Comparison of ENCODE assay signal across 29 cellular contexts in the genomic region with DNA sequence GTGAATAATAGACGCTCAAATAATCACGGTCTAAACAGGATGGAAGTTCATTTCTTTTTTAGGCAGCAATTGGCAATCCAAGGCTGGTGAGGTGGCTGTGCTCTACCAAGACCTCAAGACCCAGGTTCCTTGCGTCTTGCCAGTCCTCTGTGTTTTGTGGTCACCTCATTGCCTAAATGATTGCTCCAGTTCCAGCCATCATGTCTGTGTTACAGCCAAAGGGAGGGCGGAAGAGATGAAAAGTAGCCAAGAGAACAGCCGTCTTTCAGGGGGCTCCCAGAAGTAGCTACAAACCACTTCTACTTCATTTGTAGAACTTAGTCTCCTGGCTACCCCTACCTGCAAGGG. TPM values are rescaled to one million over a fixed set of nuclear protein-coding genes. Genes with fewer than 3 reads are reported as not detected.
A peak's percentile ranks its signal among the peaks of the same experiment; 100 is the strongest.
DNase-seq lines count a peak whose midpoint lies in the region; ATAC-seq and TF ChIP-seq lines count a peak whose summit lies in the region.
"Had no signal": no experiment of that assay in that cellular context is flagged by ENCODE, and none has a peak within 500 bp of the region (broad histone marks: within the 10 kb centered on the region; RNA-seq: fewer than 3 reads in every experiment).

No MANE protein-coding gene starts in this region.

- H3K27me3 Mint-ChIP-seq in T-helper 1 cell treated with Interleukin-12 subunit alpha and Interleukin-12 subunit beta and Interleukin-4 antibody, amounts not matched to agents 30 μg/mL and 1 μg/mL, for 36 hours (ENCODE audit: low read depth) = no peaks in the 10 kb centered on the region
- no peaks in the 10 kb centered on the region for H3K27me3 Mint-ChIP-seq in CD4-positive, alpha-beta T cell
- peaks cover 31% of the 10 kb centered on the region for H3K27me3 Mint-ChIP-seq in activated B cell treated with CpG ODN at 0.5 μM for 24 hours
- no peaks in the 10 kb centered on the region for H3K27me3 Mint-ChIP-seq in activated naive CD8-positive, alpha-beta T cell treated with anti-CD3 and anti-CD28 coated beads, Interleukin-2, amount 50 U/mL, for 24 hours
- H3K27me3 Mint-ChIP-seq: type B pancreatic cell had no signal

- no peak for TF ChIP-seq CTCF in CD4-positive, alpha-beta T cell (IDR thresholded peaks at IDR 0.05)
- TF ChIP-seq CTCF in activated B cell treated with CpG ODN at 0.5 μM for 24 hours (IDR thresholded peaks at IDR 0.05) = no peak

- DNase-seq in T-helper 1 cell (no peak), activated B cell treated with CpG ODN at 0.5 μM for 24 hours (no peak), NCI-H345 (lab: John Stamatoyannopoulos, UW) (no peak), OCI-M1 (lab: John Stamatoyannopoulos, UW) (no peak)
- DNase-seq in CD4-positive, alpha-beta T cell = peak in 1 of 10 experiments; percentile 11
- DNase-seq in activated naive CD8-positive, alpha-beta T cell treated with anti-CD3 and anti-CD28 coated beads, Interleukin-2, amount 50 U/mL, for 24 hours = no peak
- DNase-seq: activated CD4-positive, CD25-positive, alpha-beta regulatory T cell treated with anti-CD3 and anti-CD28 coated beads, Interleukin-2, amount 50 U/mL, for 72 hours; amygdala; Calu3; dermis blood vessel endothelial cell; EL; HFFc6; mucosa of descending colon; NCI-H1105; NCI-H2081 treated with DMSO at 0.1 percent for 48 hours; NK-92 treated with Interleukin-12 subunit alpha and Interleukin-12 subunit beta, amount 100 ng/mL, for 24 hours; stimulated activated CD4-positive, alpha-beta T cell treated with anti-CD3 and anti-CD28 coated beads, Interleukin-2, amount 100 ng/mL, for 48 hours had no signal

- no peaks in the 10 kb centered on the region for H3K27me3 ChIP-seq in CD4-positive, alpha-beta T cell (ENCODE audit: control insufficient read depth, insufficient read depth, low read length)
- H3K27me3 ChIP-seq: cardiac muscle cell, hepatocyte had no signal

- H3K9me3 Mint-ChIP-seq in T-helper 1 cell treated with Interleukin-12 subunit alpha and Interleukin-12 subunit beta and Interleukin-4 antibody, amounts not matched to agents 30 μg/mL and 1 μg/mL, for 36 hours = no peaks in the 10 kb centered on the region
- no peaks in the 10 kb centered on the region for H3K9me3 Mint-ChIP-seq in CD4-positive, alpha-beta T cell
- no peaks in the 10 kb centered on the region for H3K9me3 Mint-ChIP-seq in activated B cell treated with CpG ODN at 0.5 μM for 24 hours
- H3K9me3 Mint-ChIP-seq in activated naive CD8-positive, alpha-beta T cell treated with anti-CD3 and anti-CD28 coated beads, Interleukin-2, amount 50 U/mL, for 24 hours = no peaks in the 10 kb centered on the region
- H3K9me3 Mint-ChIP-seq: HFFc6, type B pancreatic cell had no signal

- intact Hi-C loops in CD4-positive, alpha-beta T cell (cut with DNase I, micrococcal nuclease) = loop anchor here (1.0 to 5.0 kb wide), 2 partner anchors 22 to 74 kb away; partner anchors contain the start of gene OTUD1 (in 2 of the 2)
- intact Hi-C loops in activated B cell treated with CpG ODN at 0.5 μM for 24 hours (cut with micrococcal nuclease) = loop anchor here (2.0 to 5.0 kb wide), 2 partner anchors 19 to 79 kb away; partner anchors contain the start of gene C10orf67

- H3K4me3 Mint-ChIP-seq in T-helper 1 cell treated with Interleukin-12 subunit alpha and Interleukin-12 subunit beta and Interleukin-4 antibody, amounts not matched to agents 30 μg/mL and 1 μg/mL, for 36 hours = peak overlapping the region; percentile 82
- peak overlapping the region; percentile 79 for H3K4me3 Mint-ChIP-seq in CD4-positive, alpha-beta T cell
- peak overlapping the region; percentile 4 for H3K4me3 Mint-ChIP-seq in activated B cell treated with CpG ODN at 0.5 μM for 24 hours
- H3K4me3 Mint-ChIP-seq in activated naive CD8-positive, alpha-beta T cell treated with anti-CD3 and anti-CD28 coated beads, Interleukin-2, amount 50 U/mL, for 24 hours = peak overlapping the region; percentile 68
- H3K4me3 Mint-ChIP-seq: HFFc6, type B pancreatic cell had no signal

- no peak for ATAC-seq in CD4-positive, alpha-beta T cell (ENCODE audit: poor library complexity)
- ATAC-seq in activated B cell treated with CpG ODN at 0.5 μM for 24 hours (ENCODE audit: low read depth) = no peak
- ATAC-seq in activated naive CD8-positive, alpha-beta T cell treated with anti-CD3 and anti-CD28 coated beads, Interleukin-2, amount 50 U/mL, for 24 hours = no peak
- no peak for ATAC-seq in GM21717 (IDR thresholded peaks at IDR 0.05; ENCODE audit: unreplicated experiment)
- ATAC-seq: HepG2 had no signal

- peaks cover 8% of the 10 kb centered on the region for H3K36me3 Mint-ChIP-seq in T-helper 1 cell treated with Interleukin-12 subunit alpha and Interleukin-12 subunit beta and Interleukin-4 antibody, amounts not matched to agents 30 μg/mL and 1 μg/mL, for 36 hours (ENCODE audit: low read depth)
- H3K36me3 Mint-ChIP-seq in CD4-positive, alpha-beta T cell (ENCODE audit: low read depth) = no peaks in the 10 kb centered on the region
- H3K36me3 Mint-ChIP-seq in activated B cell treated with CpG ODN at 0.5 μM for 24 hours (ENCODE audit: low read depth) = no peaks in the 10 kb centered on the region
- H3K36me3 Mint-ChIP-seq in activated naive CD8-positive, alpha-beta T cell treated with anti-CD3 and anti-CD28 coated beads, Interleukin-2, amount 50 U/mL, for 24 hours (ENCODE audit: low read depth) = no peaks in the 10 kb centered on the region
- H3K36me3 Mint-ChIP-seq: type B pancreatic cell had no signal

- POLR2A ChIA-PET in CD4-positive, alpha-beta T cell (lab: Charles Lee) = interaction anchor here (1.0 to 7.8 kb wide), 6 partner anchors 14 to 76 kb away, joined by 3 to 49 read pairs (median 4); partner anchors contain the start of genes C10orf67 and OTUD1
- POLR2A ChIA-PET in activated B cell treated with CpG ODN at 0.5 μM for 24 hours (lab: Charles Lee) = no interaction called here

- CTCF ChIA-PET in CD4-positive, alpha-beta T cell (lab: Charles Lee) = interaction anchor here (1.5 kb wide), 1 partner anchor 31 kb away, joined by 3 read pairs; no protein-coding TSS in a partner anchor
- CTCF ChIA-PET in activated B cell treated with CpG ODN at 0.5 μM for 24 hours (lab: Charles Lee) = interaction anchor here (2.6 kb wide), 1 partner anchor 49 kb away, joined by 5 read pairs; no protein-coding TSS in a partner anchor

- H3K27ac ChIP-seq in CD4-positive, alpha-beta T cell (ENCODE audit: low read depth, low read length) = peak overlapping the region; percentile 68
- H3K27ac ChIP-seq: 22Rv1, cardiac muscle cell, epithelial cell of prostate, hepatocyte, neutrophil had no signal

- peaks cover 54% of the 10 kb centered on the region for H3K4me1 Mint-ChIP-seq in T-helper 1 cell treated with Interleukin-12 subunit alpha and Interleukin-12 subunit beta and Interleukin-4 antibody, amounts not matched to agents 30 μg/mL and 1 μg/mL, for 36 hours (ENCODE audit: low read depth)
- H3K4me1 Mint-ChIP-seq in CD4-positive, alpha-beta T cell (ENCODE audit: low read depth) = peaks cover 50% of the 10 kb centered on the region
- peaks cover 39% of the 10 kb centered on the region for H3K4me1 Mint-ChIP-seq in activated B cell treated with CpG ODN at 0.5 μM for 24 hours
- peaks cover 64% of the 10 kb centered on the region for H3K4me1 Mint-ChIP-seq in activated naive CD8-positive, alpha-beta T cell treated with anti-CD3 and anti-CD28 coated beads, Interleukin-2, amount 50 U/mL, for 24 hours

- peak overlapping the region; percentile 97 for H3K27ac Mint-ChIP-seq in T-helper 1 cell treated with Interleukin-12 subunit alpha and Interleukin-12 subunit beta and Interleukin-4 antibody, amounts not matched to agents 30 μg/mL and 1 μg/mL, for 36 hours
- peak overlapping the region; percentile 80 for H3K27ac Mint-ChIP-seq in CD4-positive, alpha-beta T cell
- no peak overlapping the region for H3K27ac Mint-ChIP-seq in activated B cell treated with CpG ODN at 0.5 μM for 24 hours
- peak overlapping the region; percentile 82 for H3K27ac Mint-ChIP-seq in activated naive CD8-positive, alpha-beta T cell treated with anti-CD3 and anti-CD28 coated beads, Interleukin-2, amount 50 U/mL, for 24 hours
- H3K27ac Mint-ChIP-seq: HFFc6, type B pancreatic cell had no signal

- no peaks in the 10 kb centered on the region for H3K9me3 ChIP-seq in CD4-positive, alpha-beta T cell (ENCODE audit: control insufficient read depth, low read length)
- H3K9me3 ChIP-seq: mucosa of descending colon, neutrophil had no signal

RNA-seq across cellular contexts. Expression of gene C10orf67, which starts 19.2 kb away (rescaled TPM):
- total RNA-seq in CD4-positive, alpha-beta T cell = not detected
- total RNA-seq in activated B cell treated with CpG ODN at 0.5 μM for 24 hours = not detected in 2 replicates
- total RNA-seq: dermis blood vessel endothelial cell, HepG2, liver, mucosa of descending colon, NCI-H460, pulmonary artery endothelial cell had no signal

Comparison
In these comparisons a context has a peak if more than half of its experiments do, and no peak if none do; other contexts are left out.
1. H3K4me3 Mint-ChIP-seq: peak in every context shown above with its lines; median percentile 82 in T-helper 1 cell treated with Interleukin-12 subunit alpha and Interleukin-12 subunit beta and Interleukin-4 antibody, amounts not matched to agents 30 μg/mL and 1 μg/mL, for 36 hours; 79 in CD4-positive, alpha-beta T cell; 68 in activated naive CD8-positive, alpha-beta T cell treated with anti-CD3 and anti-CD28 coated beads, Interleukin-2, amount 50 U/mL, for 24 hours; 4 in activated B cell treated with CpG ODN at 0.5 μM for 24 hours.